ENCODE assay signal across 1 cellular context in the genomic region with DNA sequence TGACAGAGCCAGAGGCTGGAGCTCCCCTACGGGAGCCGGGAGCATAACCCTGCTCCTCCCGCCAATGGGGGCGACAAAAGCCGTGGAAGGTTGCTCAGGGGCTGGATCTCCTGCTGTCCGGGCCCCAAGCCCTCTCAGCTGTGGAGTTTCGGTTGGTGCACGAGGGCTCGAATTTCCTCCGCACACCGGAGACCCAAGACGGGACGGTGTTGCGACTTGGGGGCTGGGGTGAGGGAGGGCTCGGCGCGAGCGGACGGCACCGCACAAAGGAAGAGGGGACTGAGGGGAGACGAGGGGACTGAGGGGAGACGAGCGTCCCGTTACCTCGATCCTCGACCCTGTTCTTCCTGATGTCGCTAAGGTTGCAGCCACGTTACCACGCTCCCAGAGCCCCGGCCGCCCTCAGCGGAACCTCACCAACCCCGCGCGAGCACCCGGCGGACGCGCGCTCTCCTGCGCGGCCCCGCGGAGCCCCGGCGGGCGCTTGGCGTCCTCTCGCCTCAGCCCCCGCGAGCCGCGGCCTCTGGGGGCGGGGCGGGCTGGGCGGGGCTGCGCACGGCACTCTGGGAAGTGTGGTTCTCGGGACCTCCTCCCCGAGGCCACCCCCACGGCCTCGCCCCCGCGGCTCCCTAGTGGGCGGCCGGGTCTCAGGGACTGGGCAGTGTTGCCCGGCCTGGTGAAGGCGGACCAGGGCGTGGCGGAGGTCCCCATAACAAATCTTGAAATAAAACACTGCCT.
TF ChIP-seq lines count a peak whose summit lies in the region.

A gene (minus strand): TSS at position 525 of the 738 bp plus-strand sequence. CDS start 25,079 bp downstream, outside the sequence.

TF ChIP-seq in HepG2, 621 proteins besides CTCF, POLR2A, EP300 and RAD21 (continued from another document and continues in another):
- TF ChIP-seq, protein P1, sequence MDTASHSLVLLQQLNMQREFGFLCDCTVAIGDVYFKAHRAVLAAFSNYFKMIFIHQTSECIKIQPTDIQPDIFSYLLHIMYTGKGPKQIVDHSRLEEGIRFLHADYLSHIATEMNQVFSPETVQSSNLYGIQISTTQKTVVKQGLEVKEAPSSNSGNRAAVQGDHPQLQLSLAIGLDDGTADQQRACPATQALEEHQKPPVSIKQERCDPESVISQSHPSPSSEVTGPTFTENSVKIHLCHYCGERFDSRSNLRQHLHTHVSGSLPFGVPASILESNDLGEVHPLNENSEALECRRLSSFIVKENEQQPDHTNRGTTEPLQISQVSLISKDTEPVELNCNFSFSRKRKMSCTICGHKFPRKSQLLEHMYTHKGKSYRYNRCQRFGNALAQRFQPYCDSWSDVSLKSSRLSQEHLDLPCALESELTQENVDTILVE (CRISPR knock-in tag; IDR thresholded peaks at IDR 0.05): 0 out of 2 replicates have a peak, but pooled peaks have one; percentile 19
- peak; percentile 19; the same call in 1 of the 2 replicates for TF ChIP-seq KMT2A (CRISPR knock-in tag; IDR thresholded peaks at IDR 0.05)
- no peak for TF ChIP-seq EED (CRISPR knock-in tag; IDR thresholded peaks at IDR 0.05)
- TF ChIP-seq, protein P2, sequence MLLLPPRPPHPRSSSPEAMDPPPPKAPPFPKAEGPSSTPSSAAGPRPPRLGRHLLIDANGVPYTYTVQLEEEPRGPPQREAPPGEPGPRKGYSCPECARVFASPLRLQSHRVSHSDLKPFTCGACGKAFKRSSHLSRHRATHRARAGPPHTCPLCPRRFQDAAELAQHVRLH (CRISPR knock-in tag; IDR thresholded peaks at IDR 0.05; ENCODE audit: borderline replicate concordance, low read depth): 0 out of 2 replicates have a peak, but pooled peaks have one; percentile 59
- TF ChIP-seq ZNF557 (CRISPR knock-in tag; IDR thresholded peaks at IDR 0.05): no peak
- TF ChIP-seq HMG20B (CRISPR knock-in tag; conservative IDR thresholded peaks at IDR 0.05): no peak
- TF ChIP-seq NFE2 (CRISPR knock-in tag; IDR thresholded peaks at IDR 0.05): no peak
- no peak for TF ChIP-seq HNF4G (IDR thresholded peaks at IDR 0.05; ENCODE audit: borderline replicate concordance, low read depth, low read length)
- 0 out of 2 replicates have a peak, but pooled peaks have one; percentile 8 for TF ChIP-seq HNF4G (CRISPR knock-in tag; IDR thresholded peaks at IDR 0.05; ENCODE audit: borderline replicate concordance, low read depth)
- TF ChIP-seq, protein P3, sequence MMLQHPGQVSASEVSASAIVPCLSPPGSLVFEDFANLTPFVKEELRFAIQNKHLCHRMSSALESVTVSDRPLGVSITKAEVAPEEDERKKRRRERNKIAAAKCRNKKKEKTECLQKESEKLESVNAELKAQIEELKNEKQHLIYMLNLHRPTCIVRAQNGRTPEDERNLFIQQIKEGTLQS (CRISPR knock-in tag; IDR thresholded peaks at IDR 0.05): peak; percentile 16
- 0 out of 2 replicates have a peak, but pooled peaks have one; percentile 51 for TF ChIP-seq MAF1 (CRISPR knock-in tag; IDR thresholded peaks at IDR 0.05; ENCODE audit: borderline replicate concordance)
- no peak for TF ChIP-seq ZNF674 (CRISPR knock-in tag; IDR thresholded peaks at IDR 0.05; ENCODE audit: low read depth)
- TF ChIP-seq, protein P4, sequence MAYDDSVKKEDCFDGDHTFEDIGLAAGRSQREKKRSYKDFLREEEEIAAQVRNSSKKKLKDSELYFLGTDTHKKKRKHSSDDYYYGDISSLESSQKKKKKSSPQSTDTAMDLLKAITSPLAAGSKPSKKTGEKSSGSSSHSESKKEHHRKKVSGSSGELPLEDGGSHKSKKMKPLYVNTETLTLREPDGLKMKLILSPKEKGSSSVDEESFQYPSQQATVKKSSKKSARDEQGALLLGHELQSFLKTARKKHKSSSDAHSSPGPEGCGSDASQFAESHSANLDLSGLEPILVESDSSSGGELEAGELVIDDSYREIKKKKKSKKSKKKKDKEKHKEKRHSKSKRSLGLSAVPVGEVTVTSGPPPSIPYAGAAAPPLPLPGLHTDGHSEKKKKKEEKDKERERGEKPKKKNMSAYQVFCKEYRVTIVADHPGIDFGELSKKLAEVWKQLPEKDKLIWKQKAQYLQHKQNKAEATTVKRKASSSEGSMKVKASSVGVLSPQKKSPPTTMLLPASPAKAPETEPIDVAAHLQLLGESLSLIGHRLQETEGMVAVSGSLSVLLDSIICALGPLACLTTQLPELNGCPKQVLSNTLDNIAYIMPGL (CRISPR knock-in tag; IDR thresholded peaks at IDR 0.05; ENCODE audit: borderline replicate concordance in 1 of 2, low read depth in 1 of 2): peak; percentile 66 to 94; a peak in 2 of 4 replicates
- peak; percentile 23; the same call in 1 of the 2 replicates for TF ChIP-seq ZNF510 (CRISPR knock-in tag; IDR thresholded peaks at IDR 0.05; ENCODE audit: low read depth)
- peak; percentile 59 for TF ChIP-seq ZNF883 (CRISPR knock-in tag; IDR thresholded peaks at IDR 0.05; ENCODE audit: not compliant biosample characterization)
- TF ChIP-seq RFX5 (IDR thresholded peaks at IDR 0.05; ENCODE audit: low read depth, low read length): no peak
- TF ChIP-seq, protein P5, sequence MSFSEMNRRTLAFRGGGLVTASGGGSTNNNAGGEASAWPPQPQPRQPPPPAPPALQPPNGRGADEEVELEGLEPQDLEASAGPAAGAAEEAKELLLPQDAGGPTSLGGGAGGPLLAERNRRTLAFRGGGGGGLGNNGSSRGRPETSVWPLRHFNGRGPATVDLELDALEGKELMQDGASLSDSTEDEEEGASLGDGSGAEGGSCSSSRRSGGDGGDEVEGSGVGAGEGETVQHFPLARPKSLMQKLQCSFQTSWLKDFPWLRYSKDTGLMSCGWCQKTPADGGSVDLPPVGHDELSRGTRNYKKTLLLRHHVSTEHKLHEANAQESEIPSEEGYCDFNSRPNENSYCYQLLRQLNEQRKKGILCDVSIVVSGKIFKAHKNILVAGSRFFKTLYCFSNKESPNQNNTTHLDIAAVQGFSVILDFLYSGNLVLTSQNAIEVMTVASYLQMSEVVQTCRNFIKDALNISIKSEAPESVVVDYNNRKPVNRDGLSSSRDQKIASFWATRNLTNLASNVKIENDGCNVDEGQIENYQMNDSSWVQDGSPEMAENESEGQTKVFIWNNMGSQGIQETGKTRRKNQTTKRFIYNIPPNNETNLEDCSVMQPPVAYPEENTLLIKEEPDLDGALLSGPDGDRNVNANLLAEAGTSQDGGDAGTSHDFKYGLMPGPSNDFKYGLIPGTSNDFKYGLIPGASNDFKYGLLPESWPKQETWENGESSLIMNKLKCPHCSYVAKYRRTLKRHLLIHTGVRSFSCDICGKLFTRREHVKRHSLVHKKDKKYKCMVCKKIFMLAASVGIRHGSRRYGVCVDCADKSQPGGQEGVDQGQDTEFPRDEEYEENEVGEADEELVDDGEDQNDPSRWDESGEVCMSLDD (CRISPR knock-in tag; IDR thresholded peaks at IDR 0.05; ENCODE audit: borderline replicate concordance): no peak
- no peak for TF ChIP-seq ZNF670 (CRISPR knock-in tag; IDR thresholded peaks at IDR 0.05; ENCODE audit: borderline replicate concordance)
- TF ChIP-seq, protein P6, sequence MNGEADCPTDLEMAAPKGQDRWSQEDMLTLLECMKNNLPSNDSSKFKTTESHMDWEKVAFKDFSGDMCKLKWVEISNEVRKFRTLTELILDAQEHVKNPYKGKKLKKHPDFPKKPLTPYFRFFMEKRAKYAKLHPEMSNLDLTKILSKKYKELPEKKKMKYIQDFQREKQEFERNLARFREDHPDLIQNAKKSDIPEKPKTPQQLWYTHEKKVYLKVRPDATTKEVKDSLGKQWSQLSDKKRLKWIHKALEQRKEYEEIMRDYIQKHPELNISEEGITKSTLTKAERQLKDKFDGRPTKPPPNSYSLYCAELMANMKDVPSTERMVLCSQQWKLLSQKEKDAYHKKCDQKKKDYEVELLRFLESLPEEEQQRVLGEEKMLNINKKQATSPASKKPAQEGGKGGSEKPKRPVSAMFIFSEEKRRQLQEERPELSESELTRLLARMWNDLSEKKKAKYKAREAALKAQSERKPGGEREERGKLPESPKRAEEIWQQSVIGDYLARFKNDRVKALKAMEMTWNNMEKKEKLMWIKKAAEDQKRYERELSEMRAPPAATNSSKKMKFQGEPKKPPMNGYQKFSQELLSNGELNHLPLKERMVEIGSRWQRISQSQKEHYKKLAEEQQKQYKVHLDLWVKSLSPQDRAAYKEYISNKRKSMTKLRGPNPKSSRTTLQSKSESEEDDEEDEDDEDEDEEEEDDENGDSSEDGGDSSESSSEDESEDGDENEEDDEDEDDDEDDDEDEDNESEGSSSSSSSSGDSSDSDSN (CRISPR knock-in tag; IDR thresholded peaks at IDR 0.05): peak; percentile 92
- TF ChIP-seq, protein P7, sequence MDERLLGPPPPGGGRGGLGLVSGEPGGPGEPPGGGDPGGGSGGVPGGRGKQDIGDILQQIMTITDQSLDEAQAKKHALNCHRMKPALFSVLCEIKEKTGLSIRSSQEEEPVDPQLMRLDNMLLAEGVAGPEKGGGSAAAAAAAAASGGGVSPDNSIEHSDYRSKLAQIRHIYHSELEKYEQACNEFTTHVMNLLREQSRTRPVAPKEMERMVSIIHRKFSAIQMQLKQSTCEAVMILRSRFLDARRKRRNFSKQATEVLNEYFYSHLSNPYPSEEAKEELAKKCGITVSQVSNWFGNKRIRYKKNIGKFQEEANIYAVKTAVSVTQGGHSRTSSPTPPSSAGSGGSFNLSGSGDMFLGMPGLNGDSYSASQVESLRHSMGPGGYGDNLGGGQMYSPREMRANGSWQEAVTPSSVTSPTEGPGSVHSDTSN (CRISPR knock-in tag; IDR thresholded peaks at IDR 0.05): no peak
- no peak for TF ChIP-seq SCMH1 (CRISPR knock-in tag; IDR thresholded peaks at IDR 0.05; ENCODE audit: borderline replicate concordance)
- 0 out of 2 replicates have a peak, but pooled peaks have one; percentile 60 for TF ChIP-seq ZNF296 (CRISPR knock-in tag; conservative IDR thresholded peaks at IDR 0.05)
- TF ChIP-seq ZNF34 (CRISPR knock-in tag; IDR thresholded peaks at IDR 0.05; ENCODE audit: borderline replicate concordance): no peak
- TF ChIP-seq, protein P8, sequence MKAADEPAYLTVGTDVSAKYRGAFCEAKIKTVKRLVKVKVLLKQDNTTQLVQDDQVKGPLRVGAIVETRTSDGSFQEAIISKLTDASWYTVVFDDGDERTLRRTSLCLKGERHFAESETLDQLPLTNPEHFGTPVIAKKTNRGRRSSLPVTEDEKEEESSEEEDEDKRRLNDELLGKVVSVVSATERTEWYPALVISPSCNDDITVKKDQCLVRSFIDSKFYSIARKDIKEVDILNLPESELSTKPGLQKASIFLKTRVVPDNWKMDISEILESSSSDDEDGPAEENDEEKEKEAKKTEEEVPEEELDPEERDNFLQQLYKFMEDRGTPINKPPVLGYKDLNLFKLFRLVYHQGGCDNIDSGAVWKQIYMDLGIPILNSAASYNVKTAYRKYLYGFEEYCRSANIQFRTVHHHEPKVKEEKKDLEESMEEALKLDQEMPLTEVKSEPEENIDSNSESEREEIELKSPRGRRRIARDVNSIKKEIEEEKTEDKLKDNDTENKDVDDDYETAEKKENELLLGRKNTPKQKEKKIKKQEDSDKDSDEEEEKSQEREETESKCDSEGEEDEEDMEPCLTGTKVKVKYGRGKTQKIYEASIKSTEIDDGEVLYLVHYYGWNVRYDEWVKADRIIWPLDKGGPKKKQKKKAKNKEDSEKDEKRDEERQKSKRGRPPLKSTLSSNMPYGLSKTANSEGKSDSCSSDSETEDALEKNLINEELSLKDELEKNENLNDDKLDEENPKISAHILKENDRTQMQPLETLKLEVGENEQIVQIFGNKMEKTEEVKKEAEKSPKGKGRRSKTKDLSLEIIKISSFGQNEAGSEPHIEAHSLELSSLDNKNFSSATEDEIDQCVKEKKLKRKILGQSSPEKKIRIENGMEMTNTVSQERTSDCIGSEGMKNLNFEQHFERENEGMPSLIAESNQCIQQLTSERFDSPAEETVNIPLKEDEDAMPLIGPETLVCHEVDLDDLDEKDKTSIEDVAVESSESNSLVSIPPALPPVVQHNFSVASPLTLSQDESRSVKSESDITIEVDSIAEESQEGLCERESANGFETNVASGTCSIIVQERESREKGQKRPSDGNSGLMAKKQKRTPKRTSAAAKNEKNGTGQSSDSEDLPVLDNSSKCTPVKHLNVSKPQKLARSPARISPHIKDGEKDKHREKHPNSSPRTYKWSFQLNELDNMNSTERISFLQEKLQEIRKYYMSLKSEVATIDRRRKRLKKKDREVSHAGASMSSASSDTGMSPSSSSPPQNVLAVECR (CRISPR knock-in tag; IDR thresholded peaks at IDR 0.05; ENCODE audit: borderline replicate concordance): peak; percentile 90
- no peak for TF ChIP-seq SMARCE1 (IDR thresholded peaks at IDR 0.05; ENCODE audit: borderline replicate concordance)
- TF ChIP-seq, protein P9, sequence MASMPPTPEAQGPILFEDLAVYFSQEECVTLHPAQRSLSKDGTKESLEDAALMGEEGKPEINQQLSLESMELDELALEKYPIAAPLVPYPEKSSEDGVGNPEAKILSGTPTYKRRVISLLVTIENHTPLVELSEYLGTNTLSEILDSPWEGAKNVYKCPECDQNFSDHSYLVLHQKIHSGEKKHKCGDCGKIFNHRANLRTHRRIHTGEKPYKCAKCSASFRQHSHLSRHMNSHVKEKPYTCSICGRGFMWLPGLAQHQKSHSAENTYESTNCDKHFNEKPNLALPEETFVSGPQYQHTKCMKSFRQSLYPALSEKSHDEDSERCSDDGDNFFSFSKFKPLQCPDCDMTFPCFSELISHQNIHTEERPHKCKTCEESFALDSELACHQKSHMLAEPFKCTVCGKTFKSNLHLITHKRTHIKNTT (CRISPR knock-in tag; IDR thresholded peaks at IDR 0.05): no peak
- no peak for TF ChIP-seq ZSCAN21 (CRISPR knock-in tag; IDR thresholded peaks at IDR 0.05; ENCODE audit: borderline replicate concordance)
- TF ChIP-seq ZFP41 (CRISPR knock-in tag; IDR thresholded peaks at IDR 0.05; ENCODE audit: borderline replicate concordance): 0 out of 2 replicates have a peak, but pooled peaks have one; percentile 62
- TF ChIP-seq MXD4 (CRISPR knock-in tag; IDR thresholded peaks at IDR 0.05): no peak; the same call in 1 of the 2 replicates
- TF ChIP-seq, protein P10, sequence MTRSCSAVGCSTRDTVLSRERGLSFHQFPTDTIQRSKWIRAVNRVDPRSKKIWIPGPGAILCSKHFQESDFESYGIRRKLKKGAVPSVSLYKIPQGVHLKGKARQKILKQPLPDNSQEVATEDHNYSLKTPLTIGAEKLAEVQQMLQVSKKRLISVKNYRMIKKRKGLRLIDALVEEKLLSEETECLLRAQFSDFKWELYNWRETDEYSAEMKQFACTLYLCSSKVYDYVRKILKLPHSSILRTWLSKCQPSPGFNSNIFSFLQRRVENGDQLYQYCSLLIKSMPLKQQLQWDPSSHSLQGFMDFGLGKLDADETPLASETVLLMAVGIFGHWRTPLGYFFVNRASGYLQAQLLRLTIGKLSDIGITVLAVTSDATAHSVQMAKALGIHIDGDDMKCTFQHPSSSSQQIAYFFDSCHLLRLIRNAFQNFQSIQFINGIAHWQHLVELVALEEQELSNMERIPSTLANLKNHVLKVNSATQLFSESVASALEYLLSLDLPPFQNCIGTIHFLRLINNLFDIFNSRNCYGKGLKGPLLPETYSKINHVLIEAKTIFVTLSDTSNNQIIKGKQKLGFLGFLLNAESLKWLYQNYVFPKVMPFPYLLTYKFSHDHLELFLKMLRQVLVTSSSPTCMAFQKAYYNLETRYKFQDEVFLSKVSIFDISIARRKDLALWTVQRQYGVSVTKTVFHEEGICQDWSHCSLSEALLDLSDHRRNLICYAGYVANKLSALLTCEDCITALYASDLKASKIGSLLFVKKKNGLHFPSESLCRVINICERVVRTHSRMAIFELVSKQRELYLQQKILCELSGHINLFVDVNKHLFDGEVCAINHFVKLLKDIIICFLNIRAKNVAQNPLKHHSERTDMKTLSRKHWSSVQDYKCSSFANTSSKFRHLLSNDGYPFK (CRISPR knock-in tag; IDR thresholded peaks at IDR 0.05; ENCODE audit: borderline replicate concordance): no peak
